In genomic region chr11:57712256-57713150, GRCh38 we compare ENCODE assay signal across 8 cellular contexts. TPM values are rescaled to one million over a fixed set of nuclear protein-coding genes. Genes with fewer than 3 reads are reported as not detected.
DNase-seq lines count a peak whose midpoint lies in the region; ATAC-seq, FAIRE-seq and TF ChIP-seq lines count a peak whose summit lies in the region.

Gene TMX2 (plus strand): TSS chr11:57712593. CDS start chr11:57712619, 26 bp downstream.

- peak within 1 kb of the TSS; percentile 82 for H3K27ac ChIP-seq in OCI-LY7 (ENCODE audit: low read depth, low read length, poor library complexity, severe bottlenecking)
- H3K27ac ChIP-seq in endothelial cell of umbilical vein (ENCODE audit: insufficient read depth, low read depth, low read length): peak within 1 kb of the TSS; percentile 67

- BruUV-seq in OCI-LY7 (replicated peaks; lab: Mats Ljungman, UMichigan): TSS peak; percentile 80
- BruUV-seq in endothelial cell of umbilical vein (replicated peaks; lab: Mats Ljungman, UMichigan): TSS peak; percentile 70

- no peaks in the 10 kb centered on the region for H3K9me2 ChIP-seq in OCI-LY7 (ENCODE audit: insufficient read depth, low read length)

- intact Hi-C loops in OCI-LY7 (cut with micrococcal nuclease; ENCODE audit: unreplicated experiment) (loop anchor here (1.0 kb wide), 3 partner anchors 29 to 182 kb away; partner anchors contain the start of genes SELENOH and TIMM10), endothelial cell of umbilical vein (cut with micrococcal nuclease) (loop anchor here (1.0 to 2.0 kb wide), 7 partner anchors 29 to 866 kb away; partner anchors contain the start of genes CTNND1, SELENOH and ZFP91)

- peak; percentile 67 for DNase-seq in D721Med (ENCODE audit: insufficient read length, low spot score)
- DNase-seq in HuH-7.5 (ENCODE audit: low spot score): peak; percentile 99
- peak; percentile 98 for DNase-seq in OCI-LY7 (ENCODE audit: low spot score)
- DNase-seq in activated T-cell treated with anti-CD3 and anti-CD28 coated beads for 1 hour (ENCODE audit: low read depth): peak; percentile 81
- DNase-seq in endothelial cell of umbilical vein (ENCODE audit: low read depth, low spot score): peak; percentile 99
- peak; percentile 99 for DNase-seq in midbrain (lab: John Stamatoyannopoulos, UW)
- DNase-seq in stimulated activated CD8-positive, alpha-beta memory T cell treated with anti-CD3 and anti-CD28 coated beads, Interleukin-2, amount 100 ng/mL, for 1 hour (ENCODE audit: low read depth in 2 of 2): peak; percentile 71 to 82

- no peak for TF ChIP-seq POLR2A in endothelial cell of umbilical vein (IDR thresholded peaks at IDR 0.05; ENCODE audit: low read depth, low read length)

- peak; percentile 53 for FAIRE-seq in D721Med (lab: Jason Lieb, UNC)
- peak; percentile 100 for FAIRE-seq in endothelial cell of umbilical vein (lab: Jason Lieb, UNC)

- TF ChIP-seq CTCF in D721Med (IDR thresholded peaks at IDR 0.05; ENCODE audit: insufficient read depth, missing control alignments): no peak
- no peak for TF ChIP-seq CTCF in OCI-LY7 (conservative IDR thresholded peaks at IDR 0.05; ENCODE audit: low read length)
- TF ChIP-seq CTCF in endothelial cell of umbilical vein (IDR thresholded peaks at IDR 0.05; ENCODE audit: extremely low read depth in 1 of 2, insufficient read depth in 1 of 2, low read depth in 1 of 2, low read length in 2 of 2): no peak

- H2AFZ ChIP-seq in OCI-LY7 (ENCODE audit: low read length) (peak within 1 kb of the TSS; percentile 80), endothelial cell of umbilical vein (ENCODE audit: low read depth, low read length) (peak within 1 kb of the TSS; percentile 71)

- H3K79me2 ChIP-seq in OCI-LY7 (ENCODE audit: insufficient read depth, low read depth, low read length) (peaks cover 46% of the 10 kb centered on the region), endothelial cell of umbilical vein (ENCODE audit: control insufficient read depth, insufficient read depth, low read length) (peaks cover 43% of the 10 kb centered on the region)

- H3K4me2 ChIP-seq in OCI-LY7 (ENCODE audit: low read length) (peak within 1 kb of the TSS; percentile 93), endothelial cell of umbilical vein (ENCODE audit: insufficient read depth, low read length) (peak within 1 kb of the TSS; percentile 74)

- H3K9me3 ChIP-seq in OCI-LY7 (ENCODE audit: low read length): no peaks in the 10 kb centered on the region
- H3K9me3 ChIP-seq in endothelial cell of umbilical vein (replicated peaks; ENCODE audit: control insufficient read depth, insufficient read depth, low read length): no peaks in the 10 kb centered on the region

- H4K20me1 ChIP-seq in OCI-LY7 (ENCODE audit: insufficient read depth, low read length) (peaks cover 3% of the 10 kb centered on the region; the same call in 1 of the 2 replicates), endothelial cell of umbilical vein (replicated peaks; ENCODE audit: control insufficient read depth, extremely low read depth, insufficient read depth, low read length) (no peaks in the 10 kb centered on the region)

- POLR2A ChIA-PET in OCI-LY7 (lab: Charles Lee) (interaction anchor here (0.6 kb wide), 1 partner anchor 29 kb away, joined by 4 read pairs; the partner anchor contains the start of gene SELENOH), endothelial cell of umbilical vein (lab: Charles Lee) (interaction anchor here (0.6 to 1.1 kb wide), 6 partner anchors 20 to 96 kb away, joined by 3 to 4 read pairs (median 3); partner anchors contain the start of genes CTNND1 and SELENOH)

- H3K9me1 ChIP-seq in endothelial cell of umbilical vein (replicated peaks; ENCODE audit: control insufficient read depth, extremely low read depth, insufficient read depth, low read length): no peaks in the 10 kb centered on the region

- dilution Hi-C loops in endothelial cell of umbilical vein (cut with MboI; ENCODE audit: extremely low pct_ligation_motif_present, low sequenced_read_pairs): no loop called here

- peak within 1 kb of the TSS; percentile 88 for H3K9ac ChIP-seq in endothelial cell of umbilical vein (replicated peaks; ENCODE audit: extremely low read depth, insufficient read depth, low read length)

- H3K36me3 ChIP-seq in OCI-LY7 (ENCODE audit: insufficient read depth, low read length): peaks cover 37% of the 10 kb centered on the region
- no peaks in the 10 kb centered on the region for H3K36me3 ChIP-seq in endothelial cell of umbilical vein (ENCODE audit: control insufficient read depth in 2 of 2, extremely low read depth in 1 of 2, insufficient read depth in 2 of 2, low read length in 2 of 2)

- peak; percentile 92 for ATAC-seq in GM21526 (IDR thresholded peaks at IDR 0.05; ENCODE audit: low FRiP score, unreplicated experiment)

- H3K27me3 ChIP-seq in endothelial cell of umbilical vein (ENCODE audit: control insufficient read depth in 2 of 2, insufficient read depth in 2 of 2, low read length in 2 of 2): no peaks in the 10 kb centered on the region

- CTCF ChIA-PET in OCI-LY7 (lab: Charles Lee; ENCODE audit: unreplicated experiment) (interaction anchor here (0.5 to 0.7 kb wide), 2 partner anchors 717 to 865 kb away, joined by 3 to 4 read pairs; no protein-coding TSS in a partner anchor), endothelial cell of umbilical vein (lab: Charles Lee) (interaction anchor here (0.6 to 4.1 kb wide), 6 partner anchors 10 to 89 kb away, joined by 3 to 21 read pairs (median 3); no protein-coding TSS in a partner anchor)

- H3K4me1 ChIP-seq in OCI-LY7 (ENCODE audit: insufficient read depth, low read length, poor library complexity, severe bottlenecking) (peaks cover 28% of the 10 kb centered on the region), endothelial cell of umbilical vein (ENCODE audit: control insufficient read depth, extremely low read depth, insufficient read depth, low read length) (peaks cover 18% of the 10 kb centered on the region)

- H3K4me3 ChIP-seq in OCI-LY7 (ENCODE audit: low read depth, low read length, poor library complexity, severe bottlenecking) (peak within 1 kb of the TSS; percentile 89), endothelial cell of umbilical vein (replicated peaks in 1 of 3; ENCODE audit: insufficient read depth in 1 of 3, low read depth in 1 of 3, low read length in 3 of 3) (peak within 1 kb of the TSS; percentile 64 to 100 (median 78))

TF ChIP-seq in endothelial cell of umbilical vein, 7 proteins besides CTCF, POLR2A, EP300 and RAD21:
- no peak for TF ChIP-seq JUN (IDR thresholded peaks at IDR 0.05; ENCODE audit: borderline replicate concordance, insufficient read depth, insufficient read length, low read depth)
- peak; percentile 65 for TF ChIP-seq POLR2AphosphoS5 (IDR thresholded peaks at IDR 0.05; ENCODE audit: insufficient read depth, low read depth, low read length)

RNA-seq across cellular contexts. Expression of gene TMX2, which starts in this region (rescaled TPM):
- total RNA-seq in OCI-LY7 (2014; rRNA removed; shearing (Covaris generic)): 53.3 and 54.9 TPM in 2 replicates
- 60.2 and 66.9 TPM in 2 replicates for total RNA-seq in OCI-LY7 (2022)
- total RNA-seq in endothelial cell of umbilical vein: 66.3 and 67.7 TPM in 2 replicates
- 52.7 and 55.9 TPM in 2 replicates for polyA plus RNA-seq in endothelial cell of umbilical vein
- 56.8 and 63.8 TPM in 2 replicates for polyA plus RNA-seq in endothelial cell of umbilical vein (2011; cell fraction: cytosol; rRNA removed)
- 78.1 and 79.1 TPM in 2 replicates for polyA plus RNA-seq in endothelial cell of umbilical vein (2011; cell fraction: nucleus; rRNA removed)
- polyA plus RNA-seq in endothelial cell of umbilical vein (2012): 69.7 and 95.0 TPM in 2 replicates
- polyA minus RNA-seq in endothelial cell of umbilical vein: 112 TPM in 2 replicates
- polyA minus RNA-seq in endothelial cell of umbilical vein (2011; cell fraction: cytosol; rRNA and poly(A)+ RNA removed): 87.5 TPM
- 61.1 and 67.4 TPM in 2 replicates for polyA minus RNA-seq in endothelial cell of umbilical vein (2011; cell fraction: nucleus; rRNA and poly(A)+ RNA removed)

Comparison
In these comparisons a context has a peak if more than half of its experiments do, and no peak if none do; other contexts are left out.
1. Peak in every context shown above with its lines: DNase-seq, ATAC-seq, H3K4me3 ChIP-seq and H3K27ac ChIP-seq.